ENCODE assay signal across 27 cellular contexts in genomic region chr12:19205120-19205519, GRCh38.
DNase-seq lines count a peak whose midpoint lies in the region; ATAC-seq and TF ChIP-seq lines count a peak whose summit lies in the region.
"Had no signal": no experiment of that assay in that cellular context is flagged by ENCODE, and none has a peak within 500 bp of the region (broad histone marks: within the 10 kb centered on the region; RNA-seq: fewer than 3 reads in every experiment).

No MANE protein-coding gene starts in this region.

- intact Hi-C loops in activated CD8-positive, alpha-beta T cell treated with anti-CD3 and anti-CD28 coated beads for 36 hours (cut with micrococcal nuclease) = no loop called here
- intact Hi-C loops in adrenal gland (cut with DNase I) = no loop called here

- peaks cover 3% of the 10 kb centered on the region for H3K9me3 Mint-ChIP-seq in activated CD8-positive, alpha-beta T cell treated with anti-CD3 and anti-CD28 coated beads for 36 hours
- H3K9me3 Mint-ChIP-seq: activated CD4-positive, alpha-beta T cell treated with anti-CD3 and anti-CD28 coated beads, Interleukin-2, amount 10 ng/mL, durations not matched to agents 7 days and 5 days had no signal

- no peaks in the 10 kb centered on the region for H3K27me3 ChIP-seq in adrenal gland
- H3K27me3 ChIP-seq: BE2C, Peyer's patch had no signal

- TF ChIP-seq POLR2A in adrenal gland (IDR thresholded peaks at IDR 0.05) = no peak

- WGBS in adrenal gland, 4 donors = 21 to 35% (median 31%) methylated on average over 4 of the region's 4 CpGs

- no peak overlapping the region for H3K4me3 Mint-ChIP-seq in activated CD8-positive, alpha-beta T cell treated with anti-CD3 and anti-CD28 coated beads for 36 hours
- H3K4me3 Mint-ChIP-seq: activated CD4-positive, alpha-beta T cell treated with anti-CD3 and anti-CD28 coated beads, Interleukin-2, amount 10 ng/mL, durations not matched to agents 7 days and 5 days; naive B cell; stimulated activated naive CD8-positive, alpha-beta T cell treated with anti-CD3 and anti-CD28 coated beads, Interleukin-15, Interleukin-2, amounts not matched to agents 100 ng/mL and 50 ng/mL, for 24 hours; T-helper 17 cell; type B pancreatic cell had no signal

- no peak for TF ChIP-seq CTCF in fibroblast of the aortic adventitia (IDR thresholded peaks at IDR 0.05; ENCODE audit: insufficient read depth, low read length)
- TF ChIP-seq CTCF in retinal pigment epithelial cell (conservative IDR thresholded peaks at IDR 0.05; ENCODE audit: low read depth, low read length) = no peak
- no peak for TF ChIP-seq CTCF in activated CD8-positive, alpha-beta T cell treated with anti-CD3 and anti-CD28 coated beads for 36 hours (IDR thresholded peaks at IDR 0.05)
- no peak for TF ChIP-seq CTCF in adrenal gland (IDR thresholded peaks at IDR 0.05)

- H3K4me1 ChIP-seq in adrenal gland (replicated peaks in 1 of 2) = peaks cover 14 to 23% of the 10 kb centered on the region in 2 donors
- H3K4me1 ChIP-seq: Caco-2, Peyer's patch had no signal

- POLR2A ChIA-PET in activated CD8-positive, alpha-beta T cell treated with anti-CD3 and anti-CD28 coated beads for 36 hours (lab: Charles Lee) = no interaction called here

- H3K4me3 ChIP-seq in fibroblast of the aortic adventitia (ENCODE audit: low read depth, low read length) (peak overlapping the region; percentile 55), retinal pigment epithelial cell (ENCODE audit: low read length) (peak overlapping the region; percentile 4), adrenal gland (peak overlapping the region in 1 of 4 donors; percentile 36)
- H3K4me3 ChIP-seq: Peyer's patch, smooth muscle cell had no signal

- ATAC-seq in HG03442 (IDR thresholded peaks at IDR 0.05; ENCODE audit: unreplicated experiment) (peak; percentile 65), HG03045 (IDR thresholded peaks at IDR 0.05; ENCODE audit: unreplicated experiment) (no peak)
- no peak for ATAC-seq in activated CD8-positive, alpha-beta T cell treated with anti-CD3 and anti-CD28 coated beads for 36 hours
- ATAC-seq: T-helper 17 cell had no signal

- no peaks in the 10 kb centered on the region for H3K9me3 ChIP-seq in adrenal gland (replicated peaks in 1 of 3)
- H3K9me3 ChIP-seq: BE2C, Caco-2, Peyer's patch had no signal

- peak overlapping the region in 2 of 5 donors; percentile 2 to 29 for H3K27ac ChIP-seq in adrenal gland
- H3K27ac ChIP-seq: Peyer's patch had no signal

- CTCF ChIA-PET in activated CD8-positive, alpha-beta T cell treated with anti-CD3 and anti-CD28 coated beads for 36 hours (lab: Charles Lee) = no interaction called here

- H3K4me1 Mint-ChIP-seq in activated CD8-positive, alpha-beta T cell treated with anti-CD3 and anti-CD28 coated beads for 36 hours (ENCODE audit: low read depth) = no peaks in the 10 kb centered on the region
- H3K4me1 Mint-ChIP-seq: activated CD4-positive, alpha-beta T cell treated with anti-CD3 and anti-CD28 coated beads, Interleukin-2, amount 10 ng/mL, durations not matched to agents 7 days and 5 days; naive B cell; T-helper 17 cell had no signal

- no peak overlapping the region for H3K27ac Mint-ChIP-seq in activated CD8-positive, alpha-beta T cell treated with anti-CD3 and anti-CD28 coated beads for 36 hours
- H3K27ac Mint-ChIP-seq: activated CD4-positive, alpha-beta T cell treated with anti-CD3 and anti-CD28 coated beads, Interleukin-2, amount 10 ng/mL, durations not matched to agents 7 days and 5 days; naive B cell; progenitor cell of endocrine pancreas; stimulated activated naive CD8-positive, alpha-beta T cell treated with anti-CD3 and anti-CD28 coated beads, Interleukin-15, Interleukin-2, amounts not matched to agents 100 ng/mL and 50 ng/mL, for 24 hours; T-helper 17 cell; type B pancreatic cell had no signal

- peaks cover 1% of the 10 kb centered on the region for H3K36me3 Mint-ChIP-seq in activated CD8-positive, alpha-beta T cell treated with anti-CD3 and anti-CD28 coated beads for 36 hours (ENCODE audit: low read depth)
- H3K36me3 Mint-ChIP-seq: naive B cell had no signal

- no peaks in the 10 kb centered on the region for H3K27me3 Mint-ChIP-seq in activated CD8-positive, alpha-beta T cell treated with anti-CD3 and anti-CD28 coated beads for 36 hours
- H3K27me3 Mint-ChIP-seq: activated CD4-positive, alpha-beta T cell treated with anti-CD3 and anti-CD28 coated beads, Interleukin-2, amount 10 ng/mL, durations not matched to agents 7 days and 5 days; naive B cell; progenitor cell of endocrine pancreas; T-helper 17 cell; type B pancreatic cell had no signal

- H3K36me3 ChIP-seq in adrenal gland (replicated peaks in 1 of 2) = no peaks in the 10 kb centered on the region
- H3K36me3 ChIP-seq: BE2C, Peyer's patch had no signal

- DNase-seq in NCI-H2227 treated with DMSO at 0.1 percent for 48 hours (lab: John Stamatoyannopoulos, UW) (peak; percentile 48), fibroblast of the aortic adventitia (ENCODE audit: low read depth) (no peak), retinal pigment epithelial cell (ENCODE audit: low read depth) (no peak), occipital lobe (lab: John Stamatoyannopoulos, UW) (no peak), adrenal gland (no peak)
- DNase-seq in activated CD8-positive, alpha-beta T cell treated with anti-CD3 and anti-CD28 coated beads for 36 hours = no peak
- DNase-seq: activated CD4-positive, alpha-beta T cell treated with anti-CD3 and anti-CD28 coated beads, Interleukin-2, amount 10 ng/mL, durations not matched to agents 7 days and 5 days; activated CD8-positive, alpha-beta memory T cell treated with anti-CD3 and anti-CD28 coated beads, Interleukin-2, amount 50 U/mL, for 4 hours; activated effector memory CD4-positive, alpha-beta T cell treated with Interleukin-2 at 50 U/mL for 16 hours; BE2C; Caco-2; central memory CD4-positive, alpha-beta T cell; erythroblast; H7; kidney glomerular epithelial cell; naive B cell; NCI-H1092; NCI-H82; Peyer's patch; stimulated activated CD4-positive, alpha-beta T cell treated with anti-CD3 and anti-CD28 coated beads, Interleukin-2, amount 100 ng/mL, for 48 hours; T-helper 17 cell had no signal
